In the genomic region with DNA sequence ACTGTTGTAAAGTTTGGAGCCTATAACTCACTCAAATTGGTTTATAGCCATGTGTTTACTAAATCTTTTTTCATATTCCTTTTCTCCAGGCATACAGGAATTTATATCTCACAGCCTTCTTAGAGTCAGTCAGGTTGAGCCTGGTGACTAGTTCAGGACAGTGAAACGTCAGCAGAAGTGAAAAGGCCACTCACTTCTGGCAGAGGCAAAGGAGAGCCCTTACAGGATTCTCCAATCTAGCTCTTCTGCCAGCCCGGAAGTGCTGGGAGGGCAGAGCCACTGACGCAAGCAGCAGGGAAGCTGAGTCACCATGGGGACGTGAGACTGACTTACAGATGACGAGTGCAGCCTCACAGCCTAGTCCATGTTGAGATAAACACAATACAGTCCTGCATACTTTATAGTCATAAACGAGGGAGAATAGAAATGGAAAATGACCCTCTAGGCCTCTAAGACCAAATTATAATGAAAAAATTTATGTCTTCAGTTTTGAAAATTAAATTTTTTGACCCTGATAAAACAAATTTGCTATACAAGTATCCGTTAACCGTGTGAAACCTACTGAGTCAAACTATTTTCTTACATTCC, we compare ENCODE assay signal across 8 cellular contexts. TPM values are rescaled to one million over a fixed set of nuclear protein-coding genes. Genes with fewer than 3 reads are reported as not detected.
A peak's percentile ranks its signal among the peaks of the same experiment; 100 is the strongest.
DNase-seq lines count a peak whose midpoint lies in the region; ATAC-seq, FAIRE-seq and TF ChIP-seq lines count a peak whose summit lies in the region.

No MANE protein-coding gene starts in this region.

- no peaks in the 10 kb centered on the region for H3K27me3 ChIP-seq in WERI-Rb-1 (ENCODE audit: insufficient read depth, low read depth, severe bottlenecking)
- H3K27me3 ChIP-seq in bronchial epithelial cell (ENCODE audit: control insufficient read depth, insufficient read depth, low read length) = no peaks in the 10 kb centered on the region

- H3K27ac ChIP-seq in WERI-Rb-1 = peak overlapping the region; percentile 25

- peaks cover 4% of the 10 kb centered on the region for H3K36me3 ChIP-seq in WERI-Rb-1
- no peaks in the 10 kb centered on the region for H3K36me3 ChIP-seq in bronchial epithelial cell (ENCODE audit: control insufficient read depth, insufficient read depth, low read length)

- H3K4me3 ChIP-seq in WERI-Rb-1 (ENCODE audit: low read depth, low read length) (no peak overlapping the region), bronchial epithelial cell (ENCODE audit: low read depth, low read length) (no peak overlapping the region)

- ATAC-seq in GM18499 (IDR thresholded peaks at IDR 0.05; ENCODE audit: insufficient read depth, unreplicated experiment) (peak; percentile 63), HG03064 (IDR thresholded peaks at IDR 0.05; ENCODE audit: low read depth, unreplicated experiment) (peak; percentile 51)

- no peak for FAIRE-seq in bronchial epithelial cell (lab: Jason Lieb, UNC)

- DNase-seq in NCI-H2196 (lab: John Stamatoyannopoulos, UW; ENCODE audit: unreplicated experiment) = peak; percentile 93
- DNase-seq in WERI-Rb-1 = peak; percentile 95
- peak; percentile 99 for DNase-seq in bronchial epithelial cell (ENCODE audit: low read depth)
- peak; percentile 94 for DNase-seq in inferior parietal cortex (ENCODE audit: extremely low spot score)
- peak; percentile 90 for DNase-seq in smooth muscle cell of the brain vasculature (ENCODE audit: low read depth, low spot score)
- no peak for DNase-seq in NCI-H1694 (lab: John Stamatoyannopoulos, UW)

- H3K9me3 ChIP-seq in WERI-Rb-1 (ENCODE audit: severe bottlenecking) = no peaks in the 10 kb centered on the region

- TF ChIP-seq CTCF in WERI-Rb-1 (IDR thresholded peaks at IDR 0.05; ENCODE audit: low read depth, low read length) = no peak
- no peak for TF ChIP-seq CTCF in bronchial epithelial cell (IDR thresholded peaks at IDR 0.05; ENCODE audit: insufficient read depth, low read length, severe bottlenecking)

RNA-seq across cellular contexts. Expression of a gene that starts 1.3 kb away (rescaled TPM):
- total RNA-seq in bronchial epithelial cell = not detected in 2 replicates

RNA-seq across cellular contexts. Expression of a gene that starts 1.4 kb away (rescaled TPM):
- 26.6 and 31.1 TPM in 2 replicates for total RNA-seq in bronchial epithelial cell

RNA-seq across cellular contexts. Expression of a gene that starts 53.9 kb away (rescaled TPM):
- total RNA-seq in bronchial epithelial cell = 0.13 TPM in 1 of 2 replicates, not detected in the other
